In genomic region chr16:75376475-75376907, GRCh38 we compare ENCODE assay signal across 24 cellular contexts. TPM values are rescaled to one million over a fixed set of nuclear protein-coding genes. Genes with fewer than 3 reads are reported as not detected.
DNase-seq lines count a peak whose midpoint lies in the region; ATAC-seq, FAIRE-seq and TF ChIP-seq lines count a peak whose summit lies in the region.
"Had no signal": no experiment of that assay in that cellular context is flagged by ENCODE, and none has a peak within 500 bp of the region (broad histone marks: within the 10 kb centered on the region; RNA-seq: fewer than 3 reads in every experiment).

No MANE protein-coding gene starts in this region.

- no peaks in the 10 kb centered on the region for H3K79me2 ChIP-seq in keratinocyte (ENCODE audit: control insufficient read depth, insufficient read depth, low read length)

- intact Hi-C loops in vagina (cut with DNase I) = no loop called here

- peak; percentile 85 for FAIRE-seq in HTR-8/SVneo (lab: Jason Lieb, UNC)
- peak; percentile 92 for FAIRE-seq in keratinocyte (lab: Jason Lieb, UNC)
- FAIRE-seq: islet of Langerhans had no signal

- peak overlapping the region in 2 of 5 experiments; percentile 30 to 43 for H3K4me3 Mint-ChIP-seq in brain
- H3K4me3 Mint-ChIP-seq: CD4-positive, alpha-beta memory T cell had no signal

- H3K27ac ChIP-seq in keratinocyte (ENCODE audit: control insufficient read depth, insufficient read depth, low read length) (peak overlapping the region; percentile 94), vagina (no peak overlapping the region)
- H3K27ac ChIP-seq: thyroid gland had no signal

- H3K9ac ChIP-seq in keratinocyte (ENCODE audit: control insufficient read depth, extremely low read depth, insufficient read depth, low read length) = peak overlapping the region; percentile 67

- H2AFZ ChIP-seq in keratinocyte (ENCODE audit: control insufficient read depth, low read length) = no peak overlapping the region

- DNase-seq in HTR-8/SVneo (ENCODE audit: insufficient read length, low spot score) (no peak), keratinocyte (ENCODE audit: low read depth, low spot score) (peak; percentile 48), omental fat pad (ENCODE audit: low spot score) (no peak), vagina (ENCODE audit: extremely low spot score in 2 of 2) (no peak), NCI-H526 treated with DMSO at 0.1 percent for 48 hours (lab: John Stamatoyannopoulos, UW) (no peak), NCI-H2081 (lab: John Stamatoyannopoulos, UW) (no peak)
- DNase-seq in activated naive CD4-positive, alpha-beta T cell treated with anti-CD3 and anti-CD28 coated beads, Interleukin-2, amount 50 U/mL, for 16 hours = no peak
- DNase-seq: activated CD8-positive, alpha-beta memory T cell treated with anti-CD3 and anti-CD28 coated beads, Interleukin-2, amount 50 U/mL, for 48 hours; activated effector memory CD4-positive, alpha-beta T cell treated with anti-CD3 and anti-CD28 coated beads, Interleukin-2, amount 50 U/mL, for 16 hours; CD4-positive, alpha-beta memory T cell; central memory CD4-positive, alpha-beta T cell; DMS53; effector CD4-positive, alpha-beta T cell; heart right ventricle; KG1; NCI-H2029 treated with DMSO at 0.1 percent for 48 hours; NCI-H510A; nucleus accumbens; RPMI8226; stimulated activated naive CD4-positive, alpha-beta T cell; thyroid gland had no signal

- H3K9me3 Mint-ChIP-seq in brain = no peaks in the 10 kb centered on the region
- H3K9me3 Mint-ChIP-seq: CD4-positive, alpha-beta memory T cell had no signal

- peak overlapping the region in 3 of 5 experiments; percentile 8 to 97 (median 80) for H3K27ac Mint-ChIP-seq in brain

- H3K9me3 ChIP-seq in keratinocyte (ENCODE audit: control insufficient read depth, low read depth, low read length) (no peaks in the 10 kb centered on the region), vagina (no peaks in the 10 kb centered on the region)
- H3K9me3 ChIP-seq: heart right ventricle, thyroid gland had no signal

- H3K4me1 ChIP-seq in keratinocyte (ENCODE audit: control insufficient read depth, extremely low read depth, insufficient read depth, low read length) (peaks cover 40% of the 10 kb centered on the region), vagina (peaks cover 59% of the 10 kb centered on the region)

- H3K9me1 ChIP-seq in keratinocyte (ENCODE audit: control insufficient read depth, extremely low read depth, insufficient read depth, low read length) = no peaks in the 10 kb centered on the region

- H3K4me2 ChIP-seq in keratinocyte (ENCODE audit: control insufficient read depth, extremely low read depth, insufficient read depth, low read depth, low read length) = peak overlapping the region; percentile 76

- H4K20me1 ChIP-seq in keratinocyte (ENCODE audit: control insufficient read depth, extremely low read depth, insufficient read depth, low read length) = no peaks in the 10 kb centered on the region

- peaks cover 29% of the 10 kb centered on the region for H3K36me3 Mint-ChIP-seq in brain

- no peak for TF ChIP-seq POLR2A in vagina (IDR thresholded peaks at IDR 0.05)

- H3K27me3 ChIP-seq in keratinocyte (ENCODE audit: control insufficient read depth, extremely low read depth, insufficient read depth, low read length) (no peaks in the 10 kb centered on the region), vagina (no peaks in the 10 kb centered on the region)
- H3K27me3 ChIP-seq: thyroid gland had no signal

- no peak overlapping the region for H3K4me3 ChIP-seq in keratinocyte (ENCODE audit: control insufficient read depth in 2 of 3, extremely low read depth in 1 of 3, insufficient read depth in 2 of 3, low read depth in 1 of 3, low read length in 3 of 3)
- no peak overlapping the region for H3K4me3 ChIP-seq in vagina
- H3K4me3 ChIP-seq: heart right ventricle, thyroid gland had no signal

- H3K36me3 ChIP-seq in keratinocyte (ENCODE audit: control insufficient read depth in 2 of 2, extremely low read depth in 1 of 2, insufficient read depth in 2 of 2, low read length in 2 of 2) (peaks cover 0 to 3% of the 10 kb centered on the region in 2 experiments), vagina (no peaks in the 10 kb centered on the region)
- H3K36me3 ChIP-seq: thyroid gland had no signal

- TF ChIP-seq CTCF in brain (conservative IDR thresholded peaks at IDR 0.05) (no peak), keratinocyte (optimal IDR thresholded peaks at IDR 0.05 in 1 of 3, IDR thresholded peaks at IDR 0.05 in 1 of 3, conservative IDR thresholded peaks at IDR 0.05 in 1 of 3; ENCODE audit: extremely low read depth in 1 of 3, insufficient read depth in 2 of 3, low read length in 3 of 3) (no peak), omental fat pad (IDR thresholded peaks at IDR 0.05) (no peak), vagina (IDR thresholded peaks at IDR 0.05) (no peak)

- ATAC-seq in omental fat pad (ENCODE audit: low FRiP score) = peak; percentile 50
- ATAC-seq: heart right ventricle, sciatic nerve had no signal

- no peaks in the 10 kb centered on the region for H3K27me3 Mint-ChIP-seq in brain
- H3K27me3 Mint-ChIP-seq: CD4-positive, alpha-beta memory T cell had no signal

- H3K4me1 Mint-ChIP-seq in brain = peaks cover 40% of the 10 kb centered on the region

- dilution Hi-C loops in keratinocyte (cut with MboI; ENCODE audit: extremely low pct_ligation_motif_present, low sequenced_read_pairs) = loop anchor here (25.0 kb wide), 1 partner anchor 139 kb away; no protein-coding TSS in a partner anchor

RNA-seq across cellular contexts. Expression of gene CFDP1, which starts 56.8 kb away (rescaled TPM):
- polyA plus RNA-seq in brain (ENCODE audit: insufficient read depth, low read depth, low replicate concordance) = 139 TPM
- polyA plus RNA-seq in keratinocyte = 22.3 to 42.1 TPM (median 32.8 TPM) in 3 replicates
- polyA plus RNA-seq in keratinocyte (2011; ENCODE audit: low read depth) = 131 TPM
- 33.8 and 43.1 TPM in 2 replicates for polyA plus RNA-seq in keratinocyte (2011; cell fraction: cytosol; rRNA removed)
- 14.3 and 25.7 TPM in 2 replicates for polyA plus RNA-seq in keratinocyte (2011; cell fraction: nucleus; rRNA removed)
- 37.4 and 45.9 TPM in 2 replicates for polyA plus RNA-seq in keratinocyte (2012; ENCODE audit: low replicate concordance)
- polyA minus RNA-seq in keratinocyte = 2.7 to 17.7 TPM (median 6.8 TPM) in 3 replicates
- polyA minus RNA-seq in keratinocyte (2011; cell fraction: cytosol; rRNA and poly(A)+ RNA removed) = 18.0 TPM
- polyA minus RNA-seq in keratinocyte (2011; cell fraction: nucleus; rRNA and poly(A)+ RNA removed) = 6.6 and 23.9 TPM in 2 replicates
- 10 to 100 TPM; 37.5 to 54.4 (median 49.2) TPM for total RNA-seq in omental fat pad
- 45.7 TPM for total RNA-seq in vagina
